ENCODE assay signal across 8 cellular contexts in genomic region chr3:184186184-184186901, GRCh38. TPM values are rescaled to one million over a fixed set of nuclear protein-coding genes. Genes with fewer than 3 reads are reported as not detected.
DNase-seq lines count a peak whose midpoint lies in the region; ATAC-seq, FAIRE-seq and TF ChIP-seq lines count a peak whose summit lies in the region.

ABCF3 (plus strand) TSS chr3:184186199; CDS start chr3:184186208, 9 bp downstream.

- peak within 1 kb of the TSS; percentile 94 for H3K4me2 ChIP-seq in keratinocyte (ENCODE audit: control insufficient read depth, extremely low read depth, insufficient read depth, low read depth, low read length)

- no peaks in the 10 kb centered on the region for H3K9me1 ChIP-seq in keratinocyte (ENCODE audit: control insufficient read depth, extremely low read depth, insufficient read depth, low read length)

- peaks cover 39% of the 10 kb centered on the region for H3K79me2 ChIP-seq in keratinocyte (ENCODE audit: control insufficient read depth, insufficient read depth, low read length)

- H3K9me3 Mint-ChIP-seq in brain = no peaks in the 10 kb centered on the region
- no peaks in the 10 kb centered on the region for H3K9me3 Mint-ChIP-seq in stimulated activated naive CD8-positive, alpha-beta T cell treated with anti-CD3 and anti-CD28 coated beads, Interleukin-15, Interleukin-2, amounts not matched to agents 100 ng/mL and 50 ng/mL, for 24 hours

- H3K4me3 Mint-ChIP-seq in brain = peak within 1 kb of the TSS; percentile 96 to 99 (median 99)
- H3K4me3 Mint-ChIP-seq in stimulated activated naive CD8-positive, alpha-beta T cell treated with anti-CD3 and anti-CD28 coated beads, Interleukin-15, Interleukin-2, amounts not matched to agents 100 ng/mL and 50 ng/mL, for 24 hours = peak within 1 kb of the TSS; percentile 96

- peaks cover 11% of the 10 kb centered on the region for H3K27me3 Mint-ChIP-seq in brain
- no peaks in the 10 kb centered on the region for H3K27me3 Mint-ChIP-seq in stimulated activated naive CD8-positive, alpha-beta T cell treated with anti-CD3 and anti-CD28 coated beads, Interleukin-15, Interleukin-2, amounts not matched to agents 100 ng/mL and 50 ng/mL, for 24 hours

- DNase-seq in GM03348 (ENCODE audit: low spot score) (peak; percentile 52), LNCaP clone FGC (ENCODE audit: low read depth) (peak; percentile 13), keratinocyte (ENCODE audit: low read depth, low spot score) (no peak), NCI-H1417 (lab: John Stamatoyannopoulos, UW) (no peak)

- H4K20me1 ChIP-seq in keratinocyte (ENCODE audit: control insufficient read depth, extremely low read depth, insufficient read depth, low read length) = no peaks in the 10 kb centered on the region

- no peak for FAIRE-seq in keratinocyte (lab: Jason Lieb, UNC)

- peaks cover 47 to 53% of the 10 kb centered on the region in 2 experiments for H3K36me3 ChIP-seq in keratinocyte (ENCODE audit: control insufficient read depth in 2 of 2, extremely low read depth in 1 of 2, insufficient read depth in 2 of 2, low read length in 2 of 2)

- H3K36me3 Mint-ChIP-seq in brain = peaks cover 68% of the 10 kb centered on the region
- peaks cover 64% of the 10 kb centered on the region for H3K36me3 Mint-ChIP-seq in stimulated activated naive CD8-positive, alpha-beta T cell treated with anti-CD3 and anti-CD28 coated beads, Interleukin-15, Interleukin-2, amounts not matched to agents 100 ng/mL and 50 ng/mL, for 24 hours (ENCODE audit: low read depth)

- H3K27ac Mint-ChIP-seq in brain = peak within 1 kb of the TSS; percentile 97 to 99 (median 98)
- H3K27ac Mint-ChIP-seq in stimulated activated naive CD8-positive, alpha-beta T cell treated with anti-CD3 and anti-CD28 coated beads, Interleukin-15, Interleukin-2, amounts not matched to agents 100 ng/mL and 50 ng/mL, for 24 hours = peak within 1 kb of the TSS; percentile 94

- no peaks in the 10 kb centered on the region for H3K27me3 ChIP-seq in keratinocyte (ENCODE audit: control insufficient read depth, extremely low read depth, insufficient read depth, low read length)

- ATAC-seq in GM21576 (IDR thresholded peaks at IDR 0.05; ENCODE audit: unreplicated experiment) = peak; percentile 12
- no peak for ATAC-seq in GM19328 (IDR thresholded peaks at IDR 0.05; ENCODE audit: unreplicated experiment)

- peaks cover 40% of the 10 kb centered on the region for H3K4me1 Mint-ChIP-seq in brain
- H3K4me1 Mint-ChIP-seq in stimulated activated naive CD8-positive, alpha-beta T cell treated with anti-CD3 and anti-CD28 coated beads, Interleukin-15, Interleukin-2, amounts not matched to agents 100 ng/mL and 50 ng/mL, for 24 hours (ENCODE audit: low read depth) = peaks cover 38% of the 10 kb centered on the region

- H3K4me3 ChIP-seq in LNCaP clone FGC (ENCODE audit: low read depth, low read length) = peak within 1 kb of the TSS; percentile 83
- H3K4me3 ChIP-seq in keratinocyte (ENCODE audit: control insufficient read depth in 2 of 3, extremely low read depth in 1 of 3, insufficient read depth in 2 of 3, low read depth in 1 of 3, low read length in 3 of 3) = peak within 1 kb of the TSS; percentile 63 to 90 (median 90)

- dilution Hi-C loops in keratinocyte (cut with MboI; ENCODE audit: extremely low pct_ligation_motif_present, low sequenced_read_pairs) = no loop called here

- H3K4me1 ChIP-seq in keratinocyte (ENCODE audit: control insufficient read depth, extremely low read depth, insufficient read depth, low read length) = peaks cover 15% of the 10 kb centered on the region

- peak within 1 kb of the TSS; percentile 82 for H2AFZ ChIP-seq in keratinocyte (ENCODE audit: control insufficient read depth, low read length)

- H3K9ac ChIP-seq in keratinocyte (ENCODE audit: control insufficient read depth, extremely low read depth, insufficient read depth, low read length) = peak within 1 kb of the TSS; percentile 82

- H3K27ac ChIP-seq in keratinocyte (ENCODE audit: control insufficient read depth, insufficient read depth, low read length) = peak within 1 kb of the TSS; percentile 84

- no peaks in the 10 kb centered on the region for H3K9me3 ChIP-seq in keratinocyte (ENCODE audit: control insufficient read depth, low read depth, low read length)

- TF ChIP-seq CTCF in LNCaP clone FGC (IDR thresholded peaks at IDR 0.05; ENCODE audit: control insufficient read depth, extremely low read depth, insufficient read depth) (no peak), brain (conservative IDR thresholded peaks at IDR 0.05) (no peak), keratinocyte (optimal IDR thresholded peaks at IDR 0.05 in 1 of 3, IDR thresholded peaks at IDR 0.05 in 1 of 3, conservative IDR thresholded peaks at IDR 0.05 in 1 of 3; ENCODE audit: extremely low read depth in 1 of 3, insufficient read depth in 2 of 3, low read length in 3 of 3) (no peak)

RNA-seq across cellular contexts. Expression of gene ABCF3, which starts in this region (rescaled TPM):
- polyA plus RNA-seq in brain (ENCODE audit: insufficient read depth, low read depth, low replicate concordance) (44.2 TPM), keratinocyte (39.2 to 53.8 TPM (median 43.5 TPM) in 3 replicates)
- 47.7 TPM for polyA plus RNA-seq in keratinocyte (2011; ENCODE audit: low read depth)
- 26.7 and 36.0 TPM in 2 replicates for polyA plus RNA-seq in keratinocyte (2011; cell fraction: cytosol; rRNA removed)
- 89.2 and 94.7 TPM in 2 replicates for polyA plus RNA-seq in keratinocyte (2011; cell fraction: nucleus; rRNA removed)
- 38.3 and 39.1 TPM in 2 replicates for polyA plus RNA-seq in keratinocyte (2012; ENCODE audit: low replicate concordance)
- polyA minus RNA-seq in keratinocyte = 61.1 to 138 TPM (median 89.5 TPM) in 3 replicates
- 66.2 TPM for polyA minus RNA-seq in keratinocyte (2011; cell fraction: cytosol; rRNA and poly(A)+ RNA removed)
- polyA minus RNA-seq in keratinocyte (2011; cell fraction: nucleus; rRNA and poly(A)+ RNA removed) = 55.7 and 63.4 TPM in 2 replicates

Comparison
In these comparisons a context has a peak if more than half of its experiments do, and no peak if none do; other contexts are left out.
1. DNase-seq: peak in GM03348 (single experiment) and LNCaP clone FGC (single experiment); none in keratinocyte (single experiment) and NCI-H1417 (0 of 3).